In genomic region chr9:134101623-134102149, GRCh38 we compare ENCODE assay signal across 26 cellular contexts. TPM values are rescaled to one million over a fixed set of nuclear protein-coding genes. Genes with fewer than 3 reads are reported as not detected.
DNase-seq lines count a peak whose midpoint lies in the region; ATAC-seq, FAIRE-seq and TF ChIP-seq lines count a peak whose summit lies in the region.
"Had no signal": no experiment of that assay in that cellular context is flagged by ENCODE, and none has a peak within 500 bp of the region (broad histone marks: within the 10 kb centered on the region; RNA-seq: fewer than 3 reads in every experiment).

No MANE protein-coding gene starts in this region.

- H3K27me3 ChIP-seq in IMR-90 (ENCODE audit: control insufficient read depth, insufficient read depth, low read length) (peaks cover 9% of the 10 kb centered on the region), Panc1 (ENCODE audit: control insufficient read depth, insufficient read depth, low read length) (peaks cover 2% of the 10 kb centered on the region; the same call in 1 of the 2 replicates), HepG2 (ENCODE audit: control insufficient read depth in 1 of 2, insufficient read depth in 2 of 2, low read length in 2 of 2) (peaks cover 7 to 22% of the 10 kb centered on the region in 2 experiments; a peak in 4 of 5 replicates), thoracic aorta (replicated peaks; ENCODE audit: insufficient read depth) (no peaks in the 10 kb centered on the region)
- H3K27me3 ChIP-seq: Peyer's patch had no signal

- dilution Hi-C loops in IMR-90 (cut with HindIII; ENCODE audit: low sequenced_read_pairs, unreplicated experiment): no loop called here

- no peak overlapping the region for H2BK20ac ChIP-seq in IMR-90 (ENCODE audit: low read depth, low read length)

- no peaks in the 10 kb centered on the region for H3K79me1 ChIP-seq in IMR-90 (ENCODE audit: low read depth in 1 of 2, low read length in 2 of 2)

- H3K4ac ChIP-seq in IMR-90 (ENCODE audit: low read depth, low read length): no peak overlapping the region

- no peaks in the 10 kb centered on the region for H3K36me3 ChIP-seq in IMR-90 (ENCODE audit: control insufficient read depth, insufficient read depth, low read length)
- no peaks in the 10 kb centered on the region for H3K36me3 ChIP-seq in Panc1 (ENCODE audit: control insufficient read depth, insufficient read depth, low read length)
- H3K36me3 ChIP-seq in HepG2 (replicated peaks in 1 of 2; ENCODE audit: control insufficient read depth in 1 of 2, insufficient read depth in 2 of 2, low read length in 2 of 2): no peaks in the 10 kb centered on the region
- H3K36me3 ChIP-seq in thoracic aorta: no peaks in the 10 kb centered on the region
- H3K36me3 ChIP-seq: Peyer's patch had no signal

- no peak for FAIRE-seq in HepG2 (lab: Jason Lieb, UNC)
- FAIRE-seq: GM12892, GM19239 had no signal

- H3K9me1 ChIP-seq in IMR-90 (ENCODE audit: insufficient read depth, low read length): no peaks in the 10 kb centered on the region

- no peak overlapping the region for H4K5ac ChIP-seq in IMR-90 (ENCODE audit: low read depth, low read length)

- no peak overlapping the region for H3K27ac ChIP-seq in IMR-90 (ENCODE audit: insufficient read depth, low read length)
- H3K27ac ChIP-seq in Panc1 (ENCODE audit: low read length): no peak overlapping the region
- no peak overlapping the region for H3K27ac ChIP-seq in HepG2 (ENCODE audit: extremely low read length, insufficient read depth, low read length)
- H3K27ac ChIP-seq in thoracic aorta: no peak overlapping the region
- H3K27ac ChIP-seq in substantia nigra (ENCODE audit: low read depth, low read length, poor library complexity, severe bottlenecking): no peak overlapping the region
- H3K27ac ChIP-seq: C4-2B, Peyer's patch, SK-N-MC had no signal

- 88% methylated on average over 6 of the region's 11 CpGs; no CpG with 5 or more reads in 1 of the 2 experiments for WGBS in IMR-90 (ENCODE audit: extremely low coverage in 2 of 2, insufficient read length in 1 of 2), 2 experiments
- 25% methylated on average over 6 of the region's 11 CpGs for WGBS in HepG2 (ENCODE audit: low lambda C conversion rate)

- no peak overlapping the region for H4K8ac ChIP-seq in IMR-90 (ENCODE audit: low read depth in 2 of 2, low read length in 2 of 2)

- no peak overlapping the region for H2AK5ac ChIP-seq in IMR-90 (ENCODE audit: low read depth, low read length)

- no peak overlapping the region for H3K23ac ChIP-seq in IMR-90 (ENCODE audit: low read depth, low read length)

- TF ChIP-seq CTCF in IMR-90 (conservative IDR thresholded peaks at IDR 0.05; ENCODE audit: low read depth, low read length) (no peak), Panc1 (IDR thresholded peaks at IDR 0.05) (no peak), HepG2 (CRISPR knock-in tag; IDR thresholded peaks at IDR 0.05) (no peak), thoracic aorta (IDR thresholded peaks at IDR 0.05) (no peak)

- H4K91ac ChIP-seq in IMR-90 (ENCODE audit: insufficient read depth, low read depth, low read length): peak overlapping the region; percentile 37; the same call in 1 of the 2 replicates

- H3K79me2 ChIP-seq in HepG2 (ENCODE audit: insufficient read depth, low read length): no peaks in the 10 kb centered on the region

- CTCF ChIA-PET in IMR-90 (lab: Yijun Ruan, JAX) (no interaction called here), Panc1 (lab: Charles Lee) (no interaction called here), HepG2 (lab: Yijun Ruan, JAX; ENCODE audit: low intra/inter-chr PET ratio, low total read pairs) (no interaction called here)

- TF ChIP-seq POLR2A in IMR-90 (IDR thresholded peaks at IDR 0.05; ENCODE audit: low read depth, low read length): no peak
- TF ChIP-seq POLR2A in HepG2 (IDR thresholded peaks at IDR 0.05; ENCODE audit: insufficient read depth in 1 of 2, low read depth in 2 of 2, low read length in 2 of 2): no peak

- POLR2A ChIA-PET in IMR-90 (lab: Charles Lee; ENCODE audit: unreplicated experiment) (no interaction called here), Panc1 (lab: Charles Lee) (no interaction called here), HepG2 (lab: Yijun Ruan, JAX) (no interaction called here)

- no peak overlapping the region for H2BK5ac ChIP-seq in IMR-90 (ENCODE audit: low read depth, low read length, poor library complexity, severe bottlenecking)

- no peak overlapping the region for H3K14ac ChIP-seq in IMR-90 (replicated peaks; ENCODE audit: low read depth, low read length)

- no peak overlapping the region for H3K4me3 ChIP-seq in IMR-90 (ENCODE audit: insufficient read depth, low read depth, low read length)
- H3K4me3 ChIP-seq in Panc1 (ENCODE audit: low read depth in 2 of 2, low read length in 2 of 2): no peak overlapping the region
- no peak overlapping the region; a peak in 1 of 6 replicates for H3K4me3 ChIP-seq in HepG2 (replicated peaks in 1 of 3; ENCODE audit: insufficient read depth in 1 of 3, low read depth in 2 of 3, low read length in 3 of 3)
- H3K4me3 ChIP-seq in thoracic aorta: no peak overlapping the region
- H3K4me3 ChIP-seq: Peyer's patch, SK-N-MC had no signal

- peaks cover 3% of the 10 kb centered on the region; the same call in 1 of the 2 replicates for H3K9me3 ChIP-seq in IMR-90 (ENCODE audit: control insufficient read depth, insufficient read depth, low read length)
- no peaks in the 10 kb centered on the region for H3K9me3 ChIP-seq in Panc1 (ENCODE audit: control insufficient read depth, insufficient read depth, low read depth, low read length)
- H3K9me3 ChIP-seq in HepG2 (ENCODE audit: low read length): no peaks in the 10 kb centered on the region
- no peaks in the 10 kb centered on the region for H3K9me3 ChIP-seq in thoracic aorta
- H3K9me3 ChIP-seq: Peyer's patch had no signal

- intact Hi-C loops in IMR-90 (cut with micrococcal nuclease) (no loop called here), Panc1 (cut with micrococcal nuclease; ENCODE audit: unreplicated experiment) (no loop called here), HepG2 (cut with micrococcal nuclease; ENCODE audit: unreplicated experiment) (no loop called here)

- ATAC-seq in IMR-90 (ENCODE audit: low read depth): no peak
- ATAC-seq in Panc1: peak; percentile 47
- ATAC-seq in HepG2: no peak
- ATAC-seq in thoracic aorta (ENCODE audit: insufficient number of reproducible peaks, low FRiP score, low read depth): peak; percentile 43
- ATAC-seq: CD8-positive, alpha-beta T cell; HCT116 had no signal

- H3K4me2 ChIP-seq in IMR-90 (ENCODE audit: low read depth, low read length) (no peak overlapping the region), HepG2 (ENCODE audit: low read depth, low read length) (peak overlapping the region; percentile 14; the same call in 1 of the 2 replicates)

- no peak for TF ChIP-seq RAD21 in IMR-90 (IDR thresholded peaks at IDR 0.05; ENCODE audit: low read length)
- TF ChIP-seq RAD21 in HepG2 (CRISPR knock-in tag; IDR thresholded peaks at IDR 0.05): no peak

- TF ChIP-seq EP300 in HepG2 (IDR thresholded peaks at IDR 0.05; ENCODE audit: low read depth in 2 of 2, low read length in 2 of 2) (no peak), HepG2 (CRISPR knock-in tag; IDR thresholded peaks at IDR 0.05; ENCODE audit: borderline replicate concordance) (no peak)

- DNase-seq in IMR-90: no peak
- no peak for DNase-seq in Panc1 (ENCODE audit: low read depth, low spot score)
- DNase-seq in HepG2 (ENCODE audit: low spot score): no peak
- DNase-seq in thoracic aorta (ENCODE audit: low spot score): no peak
- no peak for DNase-seq in substantia nigra (lab: John Stamatoyannopoulos, UW)
- DNase-seq in hippocampal formation (lab: John Stamatoyannopoulos, UW): no peak
- DNase-seq in NCI-H1105 treated with DMSO at 0.1 percent for 48 hours (lab: John Stamatoyannopoulos, UW): no peak
- DNase-seq: CD8-positive, alpha-beta T cell; DMS 273 treated with DMSO at 0.1 percent for 48 hours; DMS79; EL; GDM1; Karpas-422; NCI-H1105; NCI-H146; NCI-H1930; NCI-H2107; NCI-H446; NCI-H524 treated with DMSO at 0.1 percent for 48 hours; Peyer's patch; SIG-M5 had no signal

- BruUV-seq in IMR-90 (replicated peaks; lab: Mats Ljungman, UMichigan): no TSS peak
- no TSS peak for BruUV-seq in Panc1 (replicated peaks; lab: Mats Ljungman, UMichigan)
- BruUV-seq in HepG2 (replicated peaks; lab: Mats Ljungman, UMichigan): no TSS peak

- no peak overlapping the region for H2BK15ac ChIP-seq in IMR-90 (ENCODE audit: low read depth, low read length)

- H2BK120ac ChIP-seq in IMR-90 (ENCODE audit: low read depth, low read length): 0 out of 2 replicates have a peak overlapping the region, but pooled peaks have one; percentile 23

- H3K18ac ChIP-seq in IMR-90 (ENCODE audit: low read depth, low read length): no peak overlapping the region

- H2AK9ac ChIP-seq in IMR-90 (replicated peaks; ENCODE audit: low read depth, low read length, poor library complexity): no peak overlapping the region

- H4K20me1 ChIP-seq in IMR-90 (ENCODE audit: insufficient read depth, low read length): no peaks in the 10 kb centered on the region
- H4K20me1 ChIP-seq in HepG2 (ENCODE audit: insufficient read depth, low read length): no peaks in the 10 kb centered on the region

- H2AFZ ChIP-seq in IMR-90 (replicated peaks; ENCODE audit: low read length, poor library complexity) (no peak overlapping the region), HepG2 (ENCODE audit: low read length) (no peak overlapping the region)

- H3K9ac ChIP-seq in IMR-90 (ENCODE audit: low read depth, low read length): no peak overlapping the region
- no peak overlapping the region for H3K9ac ChIP-seq in HepG2 (ENCODE audit: insufficient read depth, low read depth, low read length)

- H3K4me1 ChIP-seq in IMR-90 (ENCODE audit: control insufficient read depth, insufficient read depth, low read length): no peaks in the 10 kb centered on the region
- H3K4me1 ChIP-seq in Panc1 (ENCODE audit: control insufficient read depth, insufficient read depth, low read length): no peaks in the 10 kb centered on the region
- H3K4me1 ChIP-seq in HepG2 (ENCODE audit: insufficient read depth, low read length): peaks cover 43% of the 10 kb centered on the region
- H3K4me1 ChIP-seq in thoracic aorta (ENCODE audit: control insufficient read depth in 1 of 2, low read depth in 2 of 2): no peaks in the 10 kb centered on the region
- H3K4me1 ChIP-seq: Peyer's patch had no signal

- no peak overlapping the region for H3K56ac ChIP-seq in IMR-90 (ENCODE audit: extremely low read depth, insufficient read depth, low read length)

- in situ Hi-C loops in IMR-90 (cut with MboI; ENCODE audit: low sequenced_read_pairs): no loop called here
- in situ Hi-C loops in Panc1 (cut with HindIII; ENCODE audit: low pct_unique_long_range_greater_than_20kb, low sequenced_read_pairs): no loop called here
- in situ Hi-C loops in HepG2 (cut with HindIII; ENCODE audit: extremely low pct_ligation_motif_present, low pct_unique_long_range_greater_than_20kb): no loop called here

RNA-seq across cellular contexts. Expression of gene BRD3, which starts 33.9 kb away (rescaled TPM):
- total RNA-seq in IMR-90 (2012; rRNA removed): 2.2 and 3.6 TPM in 2 replicates
- 7.1 and 7.2 TPM in 2 replicates for polyA plus RNA-seq in IMR-90 (2012; rRNA removed)
- polyA plus RNA-seq in IMR-90 (2012; cell fraction: cytosol; rRNA removed): 10.8 and 13.9 TPM in 2 replicates
- polyA plus RNA-seq in IMR-90 (2012; cell fraction: nucleus; rRNA removed; ENCODE audit: low replicate concordance): 16.3 and 23.7 TPM in 2 replicates
- total RNA-seq in Panc1 (2021; ENCODE audit: unreplicated experiment): 27.6 TPM
- 23.2 TPM for polyA plus RNA-seq in Panc1 (2012; ENCODE audit: insufficient read length)
- 5.9 and 11.2 TPM in 2 replicates for total RNA-seq in HepG2 (2016; rRNA removed; fragmentation: Illumina TruSeq; extraction: Trizol)
- 1.2 TPM in 2 replicates for total RNA-seq in HepG2 (2016; cell fraction: cytosol; rRNA removed; fragmentation: Illumina TruSeq; extraction: Trizol; ENCODE audit: low read depth)
- 7.7 and 8.4 TPM in 2 replicates for total RNA-seq in HepG2 (2016; cell fraction: insoluble cytoplasmic fraction; rRNA removed; fragmentation: Illumina TruSeq; extraction: Trizol)
- 4.3 and 4.8 TPM in 2 replicates for total RNA-seq in HepG2 (2016; cell fraction: membrane; rRNA removed; fragmentation: Illumina TruSeq; extraction: Trizol)
- 8.6 and 9.0 TPM in 2 replicates for total RNA-seq in HepG2 (2016; cell fraction: nucleus; rRNA removed; fragmentation: Illumina TruSeq; extraction: Trizol)
- polyA plus RNA-seq in HepG2 (2011; rRNA removed): 12.8 and 12.9 TPM in 2 replicates
- 7.3 and 8.3 TPM in 2 replicates for polyA plus RNA-seq in HepG2 (2011; cell fraction: cytosol; rRNA removed)
- 33.7 and 42.3 TPM in 2 replicates for polyA plus RNA-seq in HepG2 (2011; cell fraction: nucleus; rRNA removed)
- polyA plus RNA-seq in HepG2 (2012): 22.7 and 27.4 TPM in 2 replicates
- 1.8 and 2.3 TPM in 2 replicates for polyA plus RNA-seq in HepG2 (2016; cell fraction: cytosol; fragmentation: Illumina TruSeq; extraction: Trizol; ENCODE audit: low read depth)
- 12.6 and 17.1 TPM in 2 replicates for polyA plus RNA-seq in HepG2 (2016; cell fraction: insoluble cytoplasmic fraction; fragmentation: Illumina TruSeq; extraction: Trizol; ENCODE audit: low read depth)
- 4.3 and 4.6 TPM in 2 replicates for polyA plus RNA-seq in HepG2 (2016; cell fraction: membrane; fragmentation: Illumina TruSeq; extraction: Trizol; ENCODE audit: low read depth)
- polyA plus RNA-seq in HepG2 (2016; cell fraction: nucleus; fragmentation: Illumina TruSeq; extraction: Trizol; ENCODE audit: insufficient read depth, low read depth): 21.2 and 21.4 TPM in 2 replicates
- polyA minus RNA-seq in HepG2 (2011; rRNA and poly(A)+ RNA removed; ENCODE audit: low replicate concordance): 15.0 and 25.5 TPM in 2 replicates
- 23.5 and 27.0 TPM in 2 replicates for polyA minus RNA-seq in HepG2 (2011; cell fraction: cytosol; rRNA and poly(A)+ RNA removed)
- 13.3 and 16.8 TPM in 2 replicates for polyA minus RNA-seq in HepG2 (2011; cell fraction: nucleus; rRNA and poly(A)+ RNA removed)
- 10 to 100 TPM; 22.1 to 47.9 TPM for total RNA-seq in thoracic aorta

RNA-seq across cellular contexts. Expression of gene WDR5, which starts 34.2 kb away (rescaled TPM):
- total RNA-seq in IMR-90 (2012; rRNA removed): 18.3 and 19.2 TPM in 2 replicates
- 25.7 and 26.6 TPM in 2 replicates for polyA plus RNA-seq in IMR-90 (2012; rRNA removed)
- polyA plus RNA-seq in IMR-90 (2012; cell fraction: cytosol; rRNA removed): 18.5 and 20.0 TPM in 2 replicates
- polyA plus RNA-seq in IMR-90 (2012; cell fraction: nucleus; rRNA removed; ENCODE audit: low replicate concordance): 55.4 and 56.4 TPM in 2 replicates
- total RNA-seq in Panc1 (2021; ENCODE audit: unreplicated experiment): 36.9 TPM
- 30.5 TPM for polyA plus RNA-seq in Panc1 (2012; ENCODE audit: insufficient read length)
- 31.6 and 34.3 TPM in 2 replicates for total RNA-seq in HepG2 (2016; rRNA removed; fragmentation: Illumina TruSeq; extraction: Trizol)
- total RNA-seq in HepG2 (2016; cell fraction: cytosol; rRNA removed; fragmentation: Illumina TruSeq; extraction: Trizol; ENCODE audit: low read depth): 25.8 and 28.6 TPM in 2 replicates
- 24.3 and 33.8 TPM in 2 replicates for total RNA-seq in HepG2 (2016; cell fraction: insoluble cytoplasmic fraction; rRNA removed; fragmentation: Illumina TruSeq; extraction: Trizol)
- total RNA-seq in HepG2 (2016; cell fraction: membrane; rRNA removed; fragmentation: Illumina TruSeq; extraction: Trizol): 46.4 and 51.5 TPM in 2 replicates
- total RNA-seq in HepG2 (2016; cell fraction: nucleus; rRNA removed; fragmentation: Illumina TruSeq; extraction: Trizol): 25.3 and 27.9 TPM in 2 replicates
- polyA plus RNA-seq in HepG2 (2011; rRNA removed): 34.3 and 39.8 TPM in 2 replicates
- polyA plus RNA-seq in HepG2 (2011; cell fraction: cytosol; rRNA removed): 37.7 and 41.2 TPM in 2 replicates
- 91.6 and 97.0 TPM in 2 replicates for polyA plus RNA-seq in HepG2 (2011; cell fraction: nucleus; rRNA removed)
- polyA plus RNA-seq in HepG2 (2012): 39.5 and 43.5 TPM in 2 replicates
- 48.0 and 58.0 TPM in 2 replicates for polyA plus RNA-seq in HepG2 (2016; cell fraction: cytosol; fragmentation: Illumina TruSeq; extraction: Trizol; ENCODE audit: low read depth)
- polyA plus RNA-seq in HepG2 (2016; cell fraction: insoluble cytoplasmic fraction; fragmentation: Illumina TruSeq; extraction: Trizol; ENCODE audit: low read depth): 39.5 and 47.9 TPM in 2 replicates
- polyA plus RNA-seq in HepG2 (2016; cell fraction: membrane; fragmentation: Illumina TruSeq; extraction: Trizol; ENCODE audit: low read depth): 63.7 TPM in 2 replicates
- 58.1 and 61.1 TPM in 2 replicates for polyA plus RNA-seq in HepG2 (2016; cell fraction: nucleus; fragmentation: Illumina TruSeq; extraction: Trizol; ENCODE audit: insufficient read depth, low read depth)
- 23.7 and 57.9 TPM in 2 replicates for polyA minus RNA-seq in HepG2 (2011; rRNA and poly(A)+ RNA removed; ENCODE audit: low replicate concordance)
- 18.7 and 21.8 TPM in 2 replicates for polyA minus RNA-seq in HepG2 (2011; cell fraction: cytosol; rRNA and poly(A)+ RNA removed)
- 35.8 and 44.5 TPM in 2 replicates for polyA minus RNA-seq in HepG2 (2011; cell fraction: nucleus; rRNA and poly(A)+ RNA removed)
- 10 to 100 TPM; 20.7 to 24.0 TPM for total RNA-seq in thoracic aorta

Comparison
In these comparisons a context has a peak if more than half of its experiments do, and no peak if none do; other contexts are left out.
1. ATAC-seq: peak in Panc1 (single experiment) and thoracic aorta (single experiment); none in IMR-90 (single experiment) and HepG2 (single experiment).